ENCODE assay signal across 8 cellular contexts in the genomic region with DNA sequence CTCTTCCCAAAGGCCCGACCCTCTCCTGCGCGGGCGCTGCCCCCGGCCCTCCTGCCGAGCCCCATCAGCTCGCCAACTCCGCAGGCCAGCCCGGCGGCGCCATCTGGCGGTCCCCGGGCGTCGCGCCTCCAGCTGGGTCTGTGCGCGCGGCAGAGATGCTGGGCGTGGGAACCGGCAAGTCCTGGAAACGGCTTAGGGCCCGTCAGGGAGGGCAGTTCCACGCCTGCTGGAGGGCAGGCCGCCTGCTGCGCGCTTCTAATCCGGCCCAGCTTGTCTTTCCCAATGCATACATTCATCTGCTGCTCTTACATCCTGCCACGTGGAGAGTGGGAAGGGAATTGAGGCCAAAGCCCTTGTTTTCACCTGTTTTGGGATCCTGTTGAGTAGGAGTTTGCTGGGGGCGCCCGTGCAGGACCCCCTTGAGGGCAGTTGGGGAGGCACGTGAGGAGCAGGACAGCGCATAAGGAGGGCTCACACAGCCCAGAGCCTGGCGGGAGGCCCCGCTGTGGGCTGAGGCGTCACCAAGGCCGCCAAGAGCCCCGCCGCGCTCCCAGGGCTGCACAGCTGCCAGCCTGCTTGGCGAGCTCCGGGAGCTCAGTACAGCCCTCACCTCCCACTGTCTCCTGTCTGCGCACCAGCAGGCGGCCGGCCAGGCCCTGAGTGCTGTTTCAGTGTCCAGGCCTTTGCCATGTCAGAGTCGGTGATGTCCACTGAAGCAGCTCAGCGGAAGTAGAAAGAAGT.
DNase-seq lines count a peak whose midpoint lies in the region; ATAC-seq and TF ChIP-seq lines count a peak whose summit lies in the region.

No MANE protein-coding gene starts in this region.

- no peak overlapping the region for H3K4me3 ChIP-seq in epithelial cell of esophagus (ENCODE audit: low read length)

- DNase-seq in GM13976 (ENCODE audit: low spot score) (peak; percentile 88), epithelial cell of esophagus (ENCODE audit: low read depth) (peak; percentile 70), myocyte (ENCODE audit: low read depth) (peak; percentile 18), DMS53 (lab: John Stamatoyannopoulos, UW) (no peak)
- DNase-seq in activated CD8-positive, alpha-beta memory T cell treated with anti-CD3 and anti-CD28 coated beads, Interleukin-2, amount 50 U/mL, for 4 hours = peak; percentile 58
- DNase-seq in stimulated activated naive CD4-positive, alpha-beta T cell (lab: John Stamatoyannopoulos, UW) = peak in 4 of 6 experiments; percentile 22 to 67 (median 44)

- in situ Hi-C loops in GM13976 (cut with MboI; ENCODE audit: low sequenced_read_pairs, unreplicated experiment) = no loop called here

- TF ChIP-seq CTCF in GM13976 (IDR thresholded peaks at IDR 0.05; ENCODE audit: borderline replicate concordance, control extremely low read depth, extremely low read depth, insufficient read depth, missing control alignments) (peak; percentile 96), LNCAP (IDR thresholded peaks at IDR 0.05) (peak; percentile 70), epithelial cell of esophagus (IDR thresholded peaks at IDR 0.05; ENCODE audit: insufficient read depth, low read depth, low read length, missing control alignments) (peak; percentile 56)

- no peak for ATAC-seq in HG03097 (IDR thresholded peaks at IDR 0.05; ENCODE audit: low FRiP score, unreplicated experiment)
